Comparison of ENCODE assay signal across 9 cellular contexts in the genomic region with DNA sequence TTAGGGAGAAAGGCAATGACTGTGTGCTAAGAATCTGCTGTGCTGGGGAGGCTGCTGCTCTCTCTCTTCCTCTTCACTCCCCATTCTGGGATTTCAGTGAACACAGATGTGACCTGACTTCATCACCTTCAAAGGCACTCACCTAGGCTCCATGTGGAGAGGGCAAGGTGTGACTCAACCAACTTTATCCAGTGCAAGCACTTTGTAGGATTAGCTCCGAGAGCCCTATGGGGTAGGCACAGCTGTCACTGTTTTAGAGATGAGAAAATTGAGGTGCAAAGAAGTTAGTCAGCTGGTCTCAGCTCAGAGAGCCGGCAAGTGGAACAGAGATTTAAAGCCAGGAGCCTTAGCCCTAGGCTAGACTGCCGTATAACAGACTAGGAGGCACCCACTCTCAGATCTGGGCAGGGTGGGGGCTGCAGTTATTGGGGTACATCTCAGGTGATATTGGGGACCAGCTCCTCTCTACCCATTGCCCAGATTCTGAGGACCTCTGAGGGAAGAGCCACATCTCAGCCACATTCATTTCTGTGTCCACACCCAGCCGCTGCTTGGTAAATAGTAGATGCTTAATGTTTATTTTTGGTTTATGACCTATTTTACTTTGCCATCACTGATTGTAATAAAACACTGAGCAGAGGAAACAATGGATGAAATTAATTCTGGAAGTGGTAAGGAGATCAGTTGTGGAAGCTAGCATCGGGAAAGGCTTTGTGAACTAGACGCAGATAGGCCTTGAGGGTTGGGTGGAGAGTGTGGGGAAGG.
DNase-seq lines count a peak whose midpoint lies in the region; ATAC-seq, FAIRE-seq and TF ChIP-seq lines count a peak whose summit lies in the region.
"Had no signal": no experiment of that assay in that cellular context is flagged by ENCODE, and none has a peak within 500 bp of the region (broad histone marks: within the 10 kb centered on the region; RNA-seq: fewer than 3 reads in every experiment).

No MANE protein-coding gene starts in this region.

- no peak overlapping the region for H2BK12ac ChIP-seq in mesenchymal stem cell (ENCODE audit: low read length in 2 of 2)

- H3K14ac ChIP-seq in mesenchymal stem cell (ENCODE audit: low read length in 2 of 2): no peak overlapping the region

- H2BK120ac ChIP-seq in mesenchymal stem cell (ENCODE audit: low read depth, low read length): no peak overlapping the region

- no peak overlapping the region for H2AK5ac ChIP-seq in mesenchymal stem cell (ENCODE audit: low read length, severe bottlenecking)

- peaks cover 5% of the 10 kb centered on the region for H3K79me1 ChIP-seq in mesenchymal stem cell (replicated peaks; ENCODE audit: low read length, poor library complexity, severe bottlenecking)

- intact Hi-C loops in Right ventricle myocardium inferior (cut with DNase I): loop anchor here (5.0 kb wide), 1 partner anchor 56 kb away; no protein-coding TSS in a partner anchor

- H3K4me1 ChIP-seq in right atrium auricular region: peaks cover 0 to 26% of the 10 kb centered on the region in 2 donors
- peaks cover 19% of the 10 kb centered on the region for H3K4me1 ChIP-seq in mesenchymal stem cell (ENCODE audit: control insufficient read depth, insufficient read depth, low read depth, low read length)

- H3K27ac ChIP-seq in right atrium auricular region (peak overlapping the region; percentile 79 to 81), WERI-Rb-1 (peak overlapping the region; percentile 77), mesenchymal stem cell (ENCODE audit: low read length, poor library complexity, severe bottlenecking) (no peak overlapping the region)

- no peak overlapping the region for H4K91ac ChIP-seq in mesenchymal stem cell (ENCODE audit: low read length)

- H3K36me3 ChIP-seq in right atrium auricular region: no peaks in the 10 kb centered on the region
- peaks cover 53% of the 10 kb centered on the region for H3K36me3 ChIP-seq in WERI-Rb-1
- peaks cover 0 to 10% of the 10 kb centered on the region in 2 experiments for H3K36me3 ChIP-seq in mesenchymal stem cell (ENCODE audit: control insufficient read depth in 1 of 2, insufficient read depth in 2 of 2, low read depth in 1 of 2, low read length in 2 of 2)

- WGBS in mesenchymal stem cell: 97% methylated on average over 6 of the region's 6 CpGs

- no peak for ATAC-seq in Right ventricle myocardium inferior
- no peak for ATAC-seq in HG03039 (IDR thresholded peaks at IDR 0.05; ENCODE audit: unreplicated experiment)

- no peak overlapping the region for H3K23ac ChIP-seq in mesenchymal stem cell (ENCODE audit: low read length in 2 of 2)

- peak overlapping the region in 1 of 2 experiments; percentile 10 for H3K18ac ChIP-seq in mesenchymal stem cell (ENCODE audit: low read depth in 1 of 2, low read length in 2 of 2)

- FAIRE-seq in urothelium cell line (lab: Jason Lieb, UNC): peak; percentile 72
- FAIRE-seq: frontal cortex had no signal

- DNase-seq in right atrium auricular region (ENCODE audit: low spot score): no peak
- no peak for DNase-seq in Right ventricle myocardium inferior (ENCODE audit: missing footprints)
- DNase-seq in WERI-Rb-1: peak; percentile 77
- DNase-seq in mesenchymal stem cell: no peak
- DNase-seq in urothelium cell line (ENCODE audit: low spot score): no peak
- no peak for DNase-seq in NCI-H1092 (lab: John Stamatoyannopoulos, UW)
- DNase-seq in NCI-H2227 (lab: John Stamatoyannopoulos, UW; ENCODE audit: unreplicated experiment): no peak

- H2BK15ac ChIP-seq in mesenchymal stem cell (ENCODE audit: low read depth, poor library complexity, severe bottlenecking): no peak overlapping the region

- peak overlapping the region; percentile 38 for H4K8ac ChIP-seq in mesenchymal stem cell (ENCODE audit: low read length)

- H3K27me3 ChIP-seq in right atrium auricular region (no peaks in the 10 kb centered on the region), WERI-Rb-1 (ENCODE audit: insufficient read depth, low read depth, severe bottlenecking) (no peaks in the 10 kb centered on the region), mesenchymal stem cell (ENCODE audit: control insufficient read depth in 1 of 2, insufficient read depth in 1 of 2, low read length in 2 of 2) (no peaks in the 10 kb centered on the region)

- H3K4me3 ChIP-seq in right atrium auricular region (no peak overlapping the region), WERI-Rb-1 (ENCODE audit: low read depth, low read length) (no peak overlapping the region), mesenchymal stem cell (ENCODE audit: insufficient read depth in 1 of 2, low read depth in 1 of 2, low read length in 2 of 2) (no peak overlapping the region)

- H2BK5ac ChIP-seq in mesenchymal stem cell (ENCODE audit: low read depth, low read length, poor library complexity, severe bottlenecking): no peak overlapping the region

- H3K4ac ChIP-seq in mesenchymal stem cell (ENCODE audit: low read depth in 1 of 2, low read length in 2 of 2): no peak overlapping the region

- H2AFZ ChIP-seq in mesenchymal stem cell (ENCODE audit: low read depth, low read length): no peak overlapping the region

- H3K4me2 ChIP-seq in mesenchymal stem cell (ENCODE audit: low read length, poor library complexity, severe bottlenecking): no peak overlapping the region

- no peak for TF ChIP-seq CTCF in right atrium auricular region (IDR thresholded peaks at IDR 0.05)
- no peak for TF ChIP-seq CTCF in WERI-Rb-1 (IDR thresholded peaks at IDR 0.05; ENCODE audit: low read depth, low read length)

- H3K9me3 ChIP-seq in right atrium auricular region (no peaks in the 10 kb centered on the region), WERI-Rb-1 (ENCODE audit: severe bottlenecking) (no peaks in the 10 kb centered on the region), mesenchymal stem cell (ENCODE audit: control insufficient read depth, low read length) (no peaks in the 10 kb centered on the region)

- no peak overlapping the region for H3K9ac ChIP-seq in mesenchymal stem cell (ENCODE audit: low read length)
